8 cellular contexts compared by ENCODE assay signal in the genomic region with DNA sequence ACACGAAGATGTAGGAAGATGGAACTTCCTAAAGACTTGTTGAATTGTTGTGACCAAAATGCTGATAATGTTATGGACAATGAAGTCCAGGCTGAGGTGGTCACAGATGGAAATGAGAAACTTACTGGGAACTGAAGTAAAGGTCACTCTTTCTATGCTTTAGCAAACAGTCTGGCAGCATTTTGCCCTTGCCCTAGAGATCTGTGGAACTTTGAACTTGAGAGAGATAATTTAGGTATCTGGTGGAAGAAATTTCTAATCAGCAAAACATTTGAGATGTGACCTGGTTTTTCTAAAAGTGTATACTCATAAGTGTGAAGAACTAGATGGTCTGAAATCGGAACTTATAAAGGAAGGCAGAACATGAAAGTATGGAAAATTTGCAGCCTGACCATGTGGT.
"Had no signal": no experiment of that assay in that cellular context is flagged by ENCODE, and none has a peak within 500 bp of the region (broad histone marks: within the 10 kb centered on the region; RNA-seq: fewer than 3 reads in every experiment).

No MANE protein-coding gene starts in this region.

- FAIRE-seq: HTR-8/SVneo, K562 had no signal

- H3K4me2 ChIP-seq: KMS-11 had no signal

- H3K9ac ChIP-seq: KMS-11 had no signal

- ATAC-seq: K562 had no signal

- H3K4me3 Mint-ChIP-seq: IgD-negative memory B cell had no signal

- H3K36me3 Mint-ChIP-seq: IgD-negative memory B cell had no signal

- H3K27ac Mint-ChIP-seq: IgD-negative memory B cell had no signal

- H3K4me1 Mint-ChIP-seq: IgD-negative memory B cell had no signal

- H3K27ac ChIP-seq: HL-60, KMS-11 had no signal

- DNase-seq: IMR-90, KBM-7, KG1 had no signal

- H3K27me3 Mint-ChIP-seq: IgD-negative memory B cell had no signal

- H3K4me3 ChIP-seq: K562 had no signal
